19 cellular contexts compared by ENCODE assay signal in the genomic region with DNA sequence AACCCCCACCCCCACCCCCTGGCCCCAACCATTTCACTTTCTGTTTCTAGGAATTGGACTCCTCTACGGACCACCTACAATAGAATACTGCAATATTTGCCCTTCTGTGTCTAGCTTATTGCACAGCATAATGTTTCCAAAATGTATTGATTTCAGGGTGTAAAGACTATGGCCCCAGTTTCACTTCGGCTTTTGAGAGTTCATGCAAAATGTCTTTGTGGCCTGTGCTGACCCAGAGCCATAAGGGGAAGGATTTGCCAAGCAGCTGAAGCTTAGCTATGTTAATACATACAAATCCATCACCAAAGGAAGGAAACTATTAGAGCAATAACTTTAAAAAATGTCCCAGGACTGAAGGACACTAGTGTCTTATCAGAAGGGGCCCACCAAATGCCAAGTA.
A peak's percentile ranks its signal among the peaks of the same experiment; 100 is the strongest.
DNase-seq lines count a peak whose midpoint lies in the region; ATAC-seq and TF ChIP-seq lines count a peak whose summit lies in the region.
"Had no signal": no experiment of that assay in that cellular context is flagged by ENCODE, and none has a peak within 500 bp of the region (broad histone marks: within the 10 kb centered on the region; RNA-seq: fewer than 3 reads in every experiment).

No MANE protein-coding gene starts in this region.

- no peak overlapping the region for H3K27ac Mint-ChIP-seq in stimulated activated naive B cell treated with anti-CD40 and anti-IgM and Interleukin-4, amounts not matched to agents 10 μg/mL and 1 μg/mL and 100 μg/mL, for 72 hours
- H3K27ac Mint-ChIP-seq: CD14-positive monocyte had no signal

- ATAC-seq in GM19328 (IDR thresholded peaks at IDR 0.05; ENCODE audit: unreplicated experiment) (peak; percentile 65), HG02571 (IDR thresholded peaks at IDR 0.05; ENCODE audit: unreplicated experiment) (peak; percentile 72), HG03520 (IDR thresholded peaks at IDR 0.05; ENCODE audit: unreplicated experiment) (peak; percentile 46), HG03095 (IDR thresholded peaks at IDR 0.05; ENCODE audit: unreplicated experiment) (no peak)
- peak; percentile 78 to 91 for ATAC-seq in stimulated activated naive B cell treated with anti-CD40 and anti-IgM and Interleukin-4, amounts not matched to agents 10 μg/mL and 1 μg/mL and 100 μg/mL, for 72 hours (replicated peaks)
- ATAC-seq: activated CD4-positive, CD25-positive, alpha-beta regulatory T cell treated with anti-CD3 and anti-CD28 coated beads, Interleukin-2, amount 50 U/mL, for 24 hours; activated T-cell treated with anti-CD3 and anti-CD28 coated beads, Interleukin-2, amount 50 U/mL, for 4 hours; pancreas; PC-3 had no signal

- H3K9me3 Mint-ChIP-seq in stimulated activated naive B cell treated with anti-CD40 and anti-IgM and Interleukin-4, amounts not matched to agents 10 μg/mL and 1 μg/mL and 100 μg/mL, for 72 hours: no peaks in the 10 kb centered on the region
- H3K9me3 Mint-ChIP-seq: activated T-cell treated with anti-CD3 and anti-CD28 coated beads, Interleukin-2, amount 50 U/mL, for 4 hours; central memory CD8-positive, alpha-beta T cell had no signal

- DNase-seq in stimulated activated naive B cell treated with anti-CD40 and anti-IgM and Interleukin-4, amounts not matched to agents 10 μg/mL and 1 μg/mL and 100 μg/mL, for 72 hours: no peak
- DNase-seq in glomerular visceral epithelial cell (ENCODE audit: extremely low spot score) (no peak), GM10266 (ENCODE audit: extremely low spot score) (no peak)
- DNase-seq: activated T-cell treated with anti-CD3 and anti-CD28 coated beads, Interleukin-2, amount 50 U/mL, for 4 hours; adrenal gland; mesenchymal stem cell; NCI-H1105 treated with DMSO at 0.1 percent for 48 hours; NCI-H226; pancreas; PC-3; small intestine; stomach had no signal

- peaks cover 16 to 39% of the 10 kb centered on the region in 2 donors for H3K27me3 Mint-ChIP-seq in stimulated activated naive B cell treated with anti-CD40 and anti-IgM and Interleukin-4, amounts not matched to agents 10 μg/mL and 1 μg/mL and 100 μg/mL, for 72 hours

- H3K4me1 Mint-ChIP-seq in stimulated activated naive B cell treated with anti-CD40 and anti-IgM and Interleukin-4, amounts not matched to agents 10 μg/mL and 1 μg/mL and 100 μg/mL, for 72 hours: peaks cover 6 to 8% of the 10 kb centered on the region in 2 donors
- H3K4me1 Mint-ChIP-seq: CD14-positive monocyte; central memory CD8-positive, alpha-beta T cell had no signal

- H3K36me3 Mint-ChIP-seq in stimulated activated naive B cell treated with anti-CD40 and anti-IgM and Interleukin-4, amounts not matched to agents 10 μg/mL and 1 μg/mL and 100 μg/mL, for 72 hours: no peaks in the 10 kb centered on the region
- H3K36me3 Mint-ChIP-seq: CD14-positive monocyte had no signal

- H3K4me3 Mint-ChIP-seq in stimulated activated naive B cell treated with anti-CD40 and anti-IgM and Interleukin-4, amounts not matched to agents 10 μg/mL and 1 μg/mL and 100 μg/mL, for 72 hours: no peak overlapping the region
- H3K4me3 Mint-ChIP-seq: activated T-cell treated with anti-CD3 and anti-CD28 coated beads, Interleukin-2, amount 50 U/mL, for 4 hours; CD14-positive monocyte; central memory CD8-positive, alpha-beta T cell had no signal

- TF ChIP-seq CTCF in GM10266 (IDR thresholded peaks at IDR 0.05; ENCODE audit: control insufficient read depth, insufficient read depth, low read depth, missing control alignments): no peak
